Comparison of ENCODE assay signal across 1 cellular context in genomic region chr11:8867856-8868705, GRCh38.
TF ChIP-seq lines count a peak whose summit lies in the region.

No MANE protein-coding gene starts in this region.

TF ChIP-seq in GM23338, 12 proteins besides CTCF, POLR2A, EP300 and RAD21 (continued from another document):
- no peak for TF ChIP-seq ZNF462 (CRISPR knock-in tag; IDR thresholded peaks at IDR 0.05)
- no peak for TF ChIP-seq EZH2 (IDR thresholded peaks at IDR 0.05; ENCODE audit: low read depth, unreplicated experiment)
- no peak for TF ChIP-seq EZH2phosphoT487 (IDR thresholded peaks at IDR 0.05; ENCODE audit: unreplicated experiment)
- no peak for TF ChIP-seq ETS1 (IDR thresholded peaks at IDR 0.05)
- TF ChIP-seq NANOG (IDR thresholded peaks at IDR 0.05; ENCODE audit: borderline replicate concordance) = no peak
- no peak for TF ChIP-seq ZNF114 (CRISPR knock-in tag; IDR thresholded peaks at IDR 0.05)
